Comparison of ENCODE assay signal across 25 cellular contexts in the genomic region with DNA sequence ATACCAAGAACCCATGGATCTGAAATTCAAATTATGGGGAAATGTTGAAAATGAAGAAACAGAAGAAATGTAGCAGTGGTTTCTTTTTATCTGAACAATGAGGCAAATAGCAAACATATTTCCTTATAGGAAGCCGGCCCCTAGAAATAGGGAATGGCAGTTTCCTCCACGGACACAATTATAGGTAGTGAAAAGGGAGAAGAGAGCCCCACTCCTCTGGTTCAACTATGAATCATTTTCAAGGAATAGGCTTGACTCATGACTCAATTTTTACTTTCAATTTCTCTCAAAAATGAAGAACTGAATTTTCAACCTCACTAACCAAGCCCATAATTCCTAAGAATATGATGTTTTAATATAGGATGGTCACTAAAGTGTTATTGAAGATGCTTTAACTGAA.
"Had no signal": no experiment of that assay in that cellular context is flagged by ENCODE, and none has a peak within 500 bp of the region (broad histone marks: within the 10 kb centered on the region; RNA-seq: fewer than 3 reads in every experiment).

No MANE protein-coding gene starts in this region.

- H3K27ac ChIP-seq: brain microvascular endothelial cell, PC-9, SK-N-MC, VCaP had no signal

- H3K27me3 ChIP-seq: brain microvascular endothelial cell had no signal

- H3K4me3 Mint-ChIP-seq: activated CD4-positive, alpha-beta memory T cell treated with anti-CD3 and anti-CD28 coated beads for 36 hours; activated CD4-positive, alpha-beta T cell treated with anti-CD3 and anti-CD28 coated beads, Interleukin-2, amount 10 ng/mL, durations not matched to agents 7 days and 5 days; activated naive CD4-positive, alpha-beta T cell treated with anti-CD3 and anti-CD28 coated beads, Interleukin-2, amount 10 ng/mL, durations not matched to agents 7 days and 5 days; activated naive CD8-positive, alpha-beta T cell treated with anti-CD3 and anti-CD28 coated beads for 36 hours; activated T-cell treated with anti-CD3 and anti-CD28 coated beads, Interleukin-2, amount 50 U/mL, for 4 hours had no signal

- DNase-seq: activated CD4-positive, alpha-beta memory T cell treated with anti-CD3 and anti-CD28 coated beads for 36 hours; activated CD4-positive, alpha-beta T cell treated with anti-CD3 and anti-CD28 coated beads, Interleukin-2, amount 10 ng/mL, durations not matched to agents 7 days and 5 days; activated CD4-positive, CD25-positive, alpha-beta regulatory T cell; activated CD8-positive, alpha-beta memory T cell treated with anti-CD3 and anti-CD28 coated beads for 24 hours; activated gamma-delta T cell treated with Interleukin-2 at 50 U/mL for 16 hours; activated naive CD4-positive, alpha-beta T cell treated with anti-CD3 and anti-CD28 coated beads, Interleukin-2, amount 10 ng/mL, durations not matched to agents 7 days and 5 days; activated naive CD8-positive, alpha-beta T cell treated with anti-CD3 and anti-CD28 coated beads for 36 hours; activated T-cell treated with anti-CD3 and anti-CD28 coated beads, Interleukin-2, amount 50 U/mL, for 4 hours; brain microvascular endothelial cell; caudate nucleus; NCI-H1092 treated with DMSO at 0.1 percent for 48 hours; NCI-H1417 treated with DMSO at 0.1 percent for 48 hours; NCI-H1694; NCI-H2029; NCI-H2107; NCI-H2171 treated with DMSO at 0.1 percent for 48 hours; NCI-H345; NCI-H510A; NCI-H526 treated with DMSO at 0.1 percent for 48 hours; NK-92 treated with Interleukin-12 subunit alpha and Interleukin-12 subunit beta, amount 100 ng/mL, for 24 hours; PC-9; T-helper 1 cell had no signal

- H3K4me3 ChIP-seq: PC-9, SK-N-MC had no signal

- H3K27ac Mint-ChIP-seq: activated CD4-positive, alpha-beta memory T cell treated with anti-CD3 and anti-CD28 coated beads for 36 hours; activated CD4-positive, alpha-beta T cell treated with anti-CD3 and anti-CD28 coated beads, Interleukin-2, amount 10 ng/mL, durations not matched to agents 7 days and 5 days; activated naive CD4-positive, alpha-beta T cell treated with anti-CD3 and anti-CD28 coated beads, Interleukin-2, amount 10 ng/mL, durations not matched to agents 7 days and 5 days; activated naive CD8-positive, alpha-beta T cell treated with anti-CD3 and anti-CD28 coated beads for 36 hours; activated T-helper 2 cell treated with anti-CD3 and anti-CD28 coated beads, Interferon-gamma antibody, Interleukin-2, Interleukin-4, amounts not matched to agents 10 μg/mL and 5 μg/mL and 100 μg/mL, durations not matched to agents 14 hours and 24 hours and 36 hours had no signal

- H3K36me3 Mint-ChIP-seq: activated CD4-positive, alpha-beta memory T cell treated with anti-CD3 and anti-CD28 coated beads for 36 hours; activated naive CD4-positive, alpha-beta T cell treated with anti-CD3 and anti-CD28 coated beads, Interleukin-2, amount 10 ng/mL, durations not matched to agents 7 days and 5 days; activated naive CD8-positive, alpha-beta T cell treated with anti-CD3 and anti-CD28 coated beads for 36 hours had no signal

- H3K4me1 Mint-ChIP-seq: activated CD4-positive, alpha-beta T cell treated with anti-CD3 and anti-CD28 coated beads, Interleukin-2, amount 10 ng/mL, durations not matched to agents 7 days and 5 days; activated naive CD4-positive, alpha-beta T cell treated with anti-CD3 and anti-CD28 coated beads, Interleukin-2, amount 10 ng/mL, durations not matched to agents 7 days and 5 days; activated naive CD8-positive, alpha-beta T cell treated with anti-CD3 and anti-CD28 coated beads for 36 hours had no signal

- H3K27me3 Mint-ChIP-seq: activated CD4-positive, alpha-beta memory T cell treated with anti-CD3 and anti-CD28 coated beads for 36 hours; activated naive CD4-positive, alpha-beta T cell treated with anti-CD3 and anti-CD28 coated beads, Interleukin-2, amount 10 ng/mL, durations not matched to agents 7 days and 5 days had no signal

- H3K9me3 Mint-ChIP-seq: activated T-helper 2 cell treated with anti-CD3 and anti-CD28 coated beads, Interferon-gamma antibody, Interleukin-2, Interleukin-4, amounts not matched to agents 10 μg/mL and 5 μg/mL and 100 μg/mL, durations not matched to agents 14 hours and 24 hours and 36 hours had no signal

- H3K36me3 ChIP-seq: brain microvascular endothelial cell had no signal
